Comparison of ENCODE assay signal across 1 cellular context in genomic region chr17:48107137-48108055, GRCh38.
A peak's percentile ranks its signal among the peaks of the same experiment; 100 is the strongest.
TF ChIP-seq lines count a peak whose summit lies in the region.

Gene SNX11 (plus strand): TSS chr17:48107766. CDS start chr17:48112044, 4,278 bp downstream.

TF ChIP-seq in HepG2, 621 proteins besides CTCF, POLR2A, EP300 and RAD21 (continued from another document and continues in another):
- TF ChIP-seq TIGD3 (CRISPR knock-in tag; IDR thresholded peaks at IDR 0.05; ENCODE audit: borderline replicate concordance) (no peak), HNF1A (IDR thresholded peaks at IDR 0.05; ENCODE audit: low read depth) (no peak), HNF1A (CRISPR knock-in tag; IDR thresholded peaks at IDR 0.05; ENCODE audit: borderline replicate concordance) (peak; percentile 57; the same call in 1 of the 2 replicates), FIP1L1 (IDR thresholded peaks at IDR 0.05; ENCODE audit: borderline replicate concordance, insufficient read depth, low read depth, low read length) (peak; percentile 94; the same call in 1 of the 2 replicates), SOX6 (IDR thresholded peaks at IDR 0.05) (no peak), SOX6 (CRISPR knock-in tag; IDR thresholded peaks at IDR 0.05) (peak; percentile 81), ZNF639 (CRISPR knock-in tag; conservative IDR thresholded peaks at IDR 0.05) (peak; percentile 99), ZBTB7A (CRISPR knock-in tag; IDR thresholded peaks at IDR 0.05) (no peak), BRCA1 (CRISPR knock-in tag; IDR thresholded peaks at IDR 0.05) (peak; percentile 9; the same call in 1 of the 2 replicates), FOXA1 (IDR thresholded peaks at IDR 0.05) (no peak), FOXA1 (CRISPR knock-in tag; IDR thresholded peaks at IDR 0.05) (0 out of 2 replicates have a peak, but pooled peaks have one; percentile 22), SP4 (CRISPR knock-in tag; IDR thresholded peaks at IDR 0.05) (peak; percentile 80), MTA3 (CRISPR knock-in tag; IDR thresholded peaks at IDR 0.05) (no peak), STAT5B (CRISPR knock-in tag; IDR thresholded peaks at IDR 0.05) (no peak), DNMT1 (CRISPR knock-in tag; IDR thresholded peaks at IDR 0.05) (0 out of 2 replicates have a peak, but pooled peaks have one; percentile 13), KDM4B (CRISPR knock-in tag; IDR thresholded peaks at IDR 0.05) (peak; percentile 15; the same call in 1 of the 2 replicates), ZXDC (CRISPR knock-in tag; IDR thresholded peaks at IDR 0.05) (0 out of 2 replicates have a peak, but pooled peaks have one; percentile 55), ZMAT3 (CRISPR knock-in tag; conservative IDR thresholded peaks at IDR 0.05) (peak; percentile 65), TEF (CRISPR knock-in tag; IDR thresholded peaks at IDR 0.05) (peak; percentile 39; the same call in 1 of the 2 replicates), PBX2 (CRISPR knock-in tag; IDR thresholded peaks at IDR 0.05) (peak; percentile 64; the same call in 1 of the 2 replicates), ZSCAN5A (CRISPR knock-in tag; IDR thresholded peaks at IDR 0.05; ENCODE audit: borderline replicate concordance) (no peak), TSC22D2 (CRISPR knock-in tag; IDR thresholded peaks at IDR 0.05; ENCODE audit: borderline replicate concordance) (peak; percentile 60; the same call in 1 of the 2 replicates), XRCC5 (optimal IDR thresholded peaks at IDR 0.05; ENCODE audit: low read length) (peak; percentile 81), ZKSCAN8 (CRISPR knock-in tag; IDR thresholded peaks at IDR 0.05; ENCODE audit: borderline replicate concordance) (peak; percentile 18), ZNF558 (CRISPR knock-in tag; IDR thresholded peaks at IDR 0.05; ENCODE audit: borderline replicate concordance) (peak; percentile 86; the same call in 1 of the 2 replicates), KDM5A (IDR thresholded peaks at IDR 0.05; ENCODE audit: borderline replicate concordance, low read length) (peak; percentile 63; the same call in 1 of the 2 replicates), PRDM15 (CRISPR knock-in tag; IDR thresholded peaks at IDR 0.05) (peak; percentile 47), PAXIP1 (CRISPR knock-in tag; conservative IDR thresholded peaks at IDR 0.05) (peak; percentile 69), ZFAT (CRISPR knock-in tag; conservative IDR thresholded peaks at IDR 0.05) (0 out of 2 replicates have a peak, but pooled peaks have one; percentile 64), ZNF746 (CRISPR knock-in tag; IDR thresholded peaks at IDR 0.05) (no peak; the same call in 1 of the 2 replicates), NFYB (CRISPR knock-in tag; IDR thresholded peaks at IDR 0.05) (peak; percentile 98)
